Comparison of ENCODE assay signal across 8 cellular contexts in the genomic region with DNA sequence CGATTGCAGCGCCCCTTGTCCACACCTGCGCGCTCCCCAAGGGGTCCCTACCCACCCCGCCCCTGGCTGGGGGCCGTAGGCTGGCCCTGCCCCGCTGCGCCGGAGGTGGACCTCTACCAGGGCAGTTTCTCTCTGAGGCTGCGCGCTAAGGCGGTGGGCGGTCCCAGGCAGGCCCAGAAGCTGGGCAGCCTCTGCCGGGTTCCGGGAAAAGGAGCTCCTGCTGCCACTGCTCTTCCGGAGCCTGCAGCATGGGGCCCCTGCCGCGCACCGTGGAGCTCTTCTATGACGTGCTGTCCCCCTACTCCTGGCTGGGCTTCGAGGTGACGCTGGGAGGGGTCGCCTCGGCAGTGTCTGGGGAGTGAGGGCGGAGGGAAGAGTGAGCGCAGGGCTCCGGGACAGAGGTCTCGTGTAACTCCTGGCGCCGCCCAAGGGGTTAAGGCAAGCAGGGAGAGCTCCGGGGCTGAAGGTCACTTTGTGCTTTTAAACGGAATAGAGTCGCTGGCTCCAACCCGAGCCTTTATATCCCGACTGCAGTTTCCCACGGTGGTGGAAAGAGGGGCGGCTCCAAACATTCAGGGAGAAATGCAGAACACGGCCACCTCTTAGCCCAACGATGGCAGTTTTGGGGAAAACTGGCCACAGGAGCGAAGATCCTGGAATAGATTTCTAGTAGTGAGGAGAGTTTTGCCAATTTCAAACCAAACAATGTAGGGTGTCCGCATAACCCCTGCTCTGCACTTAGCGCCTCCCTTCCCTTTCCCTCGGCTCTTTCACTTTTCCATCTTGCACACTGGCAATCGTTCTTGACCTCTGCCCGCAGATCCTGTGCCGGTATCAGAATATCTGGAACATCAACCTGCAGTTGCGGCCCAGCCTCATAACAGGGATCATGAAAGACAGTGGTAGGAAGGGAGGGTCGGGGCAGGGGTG. TPM values are rescaled to one million over a fixed set of nuclear protein-coding genes. Genes with fewer than 3 reads are reported as not detected.
DNase-seq lines count a peak whose midpoint lies in the region; ATAC-seq, FAIRE-seq and TF ChIP-seq lines count a peak whose summit lies in the region.

A gene (plus strand): TSS at position 176 of the 930 bp plus-strand sequence. CDS start 73 bp downstream, at position 249.

- peaks cover 12% of the 10 kb centered on the region for H3K36me3 ChIP-seq in bronchial epithelial cell (ENCODE audit: control insufficient read depth, insufficient read depth, low read length)
- peaks cover 0 to 40% (median 23%) of the 10 kb centered on the region in 6 donors for H3K36me3 ChIP-seq in spleen

- TF ChIP-seq CTCF in WTC11 (IDR thresholded peaks at IDR 0.05) (no peak), bronchial epithelial cell (IDR thresholded peaks at IDR 0.05; ENCODE audit: insufficient read depth, low read length, severe bottlenecking) (no peak), spleen (IDR thresholded peaks at IDR 0.05 in 8 of 11, conservative IDR thresholded peaks at IDR 0.05 in 3 of 11) (peak in 1 of 11 experiments; percentile 6)

- no peaks in the 10 kb centered on the region for H3K9me3 ChIP-seq in spleen

- H3K27me3 ChIP-seq in bronchial epithelial cell (ENCODE audit: control insufficient read depth, insufficient read depth, low read length) (no peaks in the 10 kb centered on the region), spleen (replicated peaks in 1 of 7) (no peaks in the 10 kb centered on the region)

- intact Hi-C loops in spleen (cut with DNase I; ENCODE audit: low total_unique reads), result no loop called here

- H3K4me3 Mint-ChIP-seq in WTC11 (peak within 1 kb of the TSS; percentile 89), immature natural killer cell (peak within 1 kb of the TSS; percentile 87 to 97 (median 95))

- H3K4me3 ChIP-seq in bronchial epithelial cell (ENCODE audit: low read depth, low read length), result peak within 1 kb of the TSS; percentile 66
- peak within 1 kb of the TSS; percentile 68 to 96 (median 90) for H3K4me3 ChIP-seq in spleen

- ATAC-seq in HG02938 (IDR thresholded peaks at IDR 0.05; ENCODE audit: unreplicated experiment) (peak; percentile 83), WTC11 (peak; percentile 95)

- peaks cover 22 to 64% (median 37%) of the 10 kb centered on the region in 6 donors for H3K4me1 ChIP-seq in spleen

- POLR2A ChIA-PET in WTC11 (lab: Charles Lee), result interaction anchor here (0.6 to 1.1 kb wide), 4 partner anchors 10 to 36 kb away, joined by 3 to 7 read pairs (median 4); a partner anchor contains a TSS

- 1 to 3% (median 2%) methylated on average over 29 to 48 of the region's 48 CpGs for WGBS in spleen, 5 donors

- H3K27me3 Mint-ChIP-seq in WTC11 (ENCODE audit: low read depth) (peaks cover 14% of the 10 kb centered on the region), immature natural killer cell (ENCODE audit: low read depth in 3 of 3) (peaks cover 0 to 3% (median 1%) of the 10 kb centered on the region in 3 donors)

- CTCF ChIA-PET in WTC11 (lab: Charles Lee), result interaction anchor here (0.9 to 1.7 kb wide), 9 partner anchors 13 to 254 kb away, joined by 3 to 19 read pairs (median 5); a partner anchor contains a TSS

- H3K9me3 Mint-ChIP-seq in WTC11, result peaks cover 4% of the 10 kb centered on the region
- no peaks in the 10 kb centered on the region for H3K9me3 Mint-ChIP-seq in immature natural killer cell

- H3K36me3 Mint-ChIP-seq in WTC11 (peaks cover 4% of the 10 kb centered on the region; the same call in 1 of the 2 replicates), immature natural killer cell (peaks cover 0 to 10% (median 7%) of the 10 kb centered on the region in 3 donors)

- H3K27ac Mint-ChIP-seq in WTC11, result no peak within 1 kb of the TSS
- peak within 1 kb of the TSS; percentile 82 to 95 (median 88) for H3K27ac Mint-ChIP-seq in immature natural killer cell

- no peak for FAIRE-seq in bronchial epithelial cell (lab: Jason Lieb, UNC)

- peaks cover 12% of the 10 kb centered on the region for H3K4me1 Mint-ChIP-seq in WTC11
- peaks cover 30 to 44% of the 10 kb centered on the region in 2 donors for H3K4me1 Mint-ChIP-seq in immature natural killer cell

- TF ChIP-seq POLR2A in spleen (IDR thresholded peaks at IDR 0.05), result peak in 2 of 3 donors; percentile 70 to 79

- peak within 1 kb of the TSS; percentile 73 to 96 (median 92) for H3K27ac ChIP-seq in spleen

- DNase-seq in NK-92 treated with Interleukin-12 subunit alpha and Interleukin-12 subunit beta, amount 100 ng/mL, for 24 hours (lab: John Stamatoyannopoulos, UW), result peak; percentile 84
- no peak for DNase-seq in NK-92 (lab: John Stamatoyannopoulos, UW; ENCODE audit: unreplicated experiment)
- DNase-seq in NCI-H2107 treated with DMSO at 0.1 percent for 48 hours (lab: John Stamatoyannopoulos, UW; ENCODE audit: unreplicated experiment), result peak; percentile 24
- peak; percentile 73 for DNase-seq in WTC11 (ENCODE audit: low spot score)
- peak; percentile 53 for DNase-seq in bronchial epithelial cell (ENCODE audit: low read depth)
- peak; percentile 69 to 74 (median 70) for DNase-seq in immature natural killer cell
- peak; percentile 97 for DNase-seq in spleen

TF ChIP-seq in WTC11, 78 proteins besides CTCF, POLR2A, EP300 and RAD21 (continues in another document):
- TF ChIP-seq SP1 (CRISPR knock-in tag; conservative IDR thresholded peaks at IDR 0.05) (peak; percentile 38; the same call in 1 of the 2 replicates), FOXP1 (CRISPR knock-in tag; IDR thresholded peaks at IDR 0.05; ENCODE audit: borderline replicate concordance) (peak; percentile 39; the same call in 1 of the 2 replicates), CREM (CRISPR knock-in tag; IDR thresholded peaks at IDR 0.05) (peak; percentile 67; the same call in 1 of the 2 replicates), SMAD3 (CRISPR knock-in tag; IDR thresholded peaks at IDR 0.05; ENCODE audit: borderline replicate concordance) (no peak), GABPB1 (CRISPR knock-in tag; IDR thresholded peaks at IDR 0.05) (peak; percentile 75), TEAD1 (CRISPR knock-in tag; IDR thresholded peaks at IDR 0.05) (peak; percentile 61; the same call in 1 of the 2 replicates), ESRRA (CRISPR knock-in tag; IDR thresholded peaks at IDR 0.05; ENCODE audit: borderline replicate concordance) (peak; percentile 53; the same call in 1 of the 2 replicates), ATF1 (CRISPR knock-in tag; IDR thresholded peaks at IDR 0.05) (peak; percentile 66; the same call in 1 of the 2 replicates)
- TF ChIP-seq, protein P1, sequence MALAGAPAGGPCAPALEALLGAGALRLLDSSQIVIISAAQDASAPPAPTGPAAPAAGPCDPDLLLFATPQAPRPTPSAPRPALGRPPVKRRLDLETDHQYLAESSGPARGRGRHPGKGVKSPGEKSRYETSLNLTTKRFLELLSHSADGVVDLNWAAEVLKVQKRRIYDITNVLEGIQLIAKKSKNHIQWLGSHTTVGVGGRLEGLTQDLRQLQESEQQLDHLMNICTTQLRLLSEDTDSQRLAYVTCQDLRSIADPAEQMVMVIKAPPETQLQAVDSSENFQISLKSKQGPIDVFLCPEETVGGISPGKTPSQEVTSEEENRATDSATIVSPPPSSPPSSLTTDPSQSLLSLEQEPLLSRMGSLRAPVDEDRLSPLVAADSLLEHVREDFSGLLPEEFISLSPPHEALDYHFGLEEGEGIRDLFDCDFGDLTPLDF (CRISPR knock-in tag; IDR thresholded peaks at IDR 0.05), result 0 out of 2 replicates have a peak, but pooled peaks have one; percentile 23
- TF ChIP-seq, protein P2, sequence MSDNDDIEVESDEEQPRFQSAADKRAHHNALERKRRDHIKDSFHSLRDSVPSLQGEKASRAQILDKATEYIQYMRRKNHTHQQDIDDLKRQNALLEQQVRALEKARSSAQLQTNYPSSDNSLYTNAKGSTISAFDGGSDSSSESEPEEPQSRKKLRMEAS (CRISPR knock-in tag; IDR thresholded peaks at IDR 0.05), result peak; percentile 80
- TF ChIP-seq, protein P3, sequence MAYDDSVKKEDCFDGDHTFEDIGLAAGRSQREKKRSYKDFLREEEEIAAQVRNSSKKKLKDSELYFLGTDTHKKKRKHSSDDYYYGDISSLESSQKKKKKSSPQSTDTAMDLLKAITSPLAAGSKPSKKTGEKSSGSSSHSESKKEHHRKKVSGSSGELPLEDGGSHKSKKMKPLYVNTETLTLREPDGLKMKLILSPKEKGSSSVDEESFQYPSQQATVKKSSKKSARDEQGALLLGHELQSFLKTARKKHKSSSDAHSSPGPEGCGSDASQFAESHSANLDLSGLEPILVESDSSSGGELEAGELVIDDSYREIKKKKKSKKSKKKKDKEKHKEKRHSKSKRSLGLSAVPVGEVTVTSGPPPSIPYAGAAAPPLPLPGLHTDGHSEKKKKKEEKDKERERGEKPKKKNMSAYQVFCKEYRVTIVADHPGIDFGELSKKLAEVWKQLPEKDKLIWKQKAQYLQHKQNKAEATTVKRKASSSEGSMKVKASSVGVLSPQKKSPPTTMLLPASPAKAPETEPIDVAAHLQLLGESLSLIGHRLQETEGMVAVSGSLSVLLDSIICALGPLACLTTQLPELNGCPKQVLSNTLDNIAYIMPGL (CRISPR knock-in tag; IDR thresholded peaks at IDR 0.05), result peak; percentile 70
- TF ChIP-seq, protein P4, sequence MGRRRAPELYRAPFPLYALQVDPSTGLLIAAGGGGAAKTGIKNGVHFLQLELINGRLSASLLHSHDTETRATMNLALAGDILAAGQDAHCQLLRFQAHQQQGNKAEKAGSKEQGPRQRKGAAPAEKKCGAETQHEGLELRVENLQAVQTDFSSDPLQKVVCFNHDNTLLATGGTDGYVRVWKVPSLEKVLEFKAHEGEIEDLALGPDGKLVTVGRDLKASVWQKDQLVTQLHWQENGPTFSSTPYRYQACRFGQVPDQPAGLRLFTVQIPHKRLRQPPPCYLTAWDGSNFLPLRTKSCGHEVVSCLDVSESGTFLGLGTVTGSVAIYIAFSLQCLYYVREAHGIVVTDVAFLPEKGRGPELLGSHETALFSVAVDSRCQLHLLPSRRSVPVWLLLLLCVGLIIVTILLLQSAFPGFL (CRISPR knock-in tag; IDR thresholded peaks at IDR 0.05; ENCODE audit: borderline replicate concordance), result no peak

RNA-seq across cellular contexts. Expression of the gene that starts here (rescaled TPM):
- total RNA-seq in WTC11 (2021) (30.1 to 40.1 TPM (median 37.7 TPM) in 3 replicates), bronchial epithelial cell (60.6 and 69.9 TPM in 2 replicates), spleen (100 to 1,000 TPM; 194 to 247 (median 231) TPM)
- polyA plus RNA-seq in immature natural killer cell (100 to 1,000 TPM; 238 to 266 (median 252) TPM), spleen (100 to 1,000 TPM; 162 to 182 (median 178) TPM)
